Comparison of ENCODE assay signal across 1 cellular context in genomic region chr17:45147581-45148182, GRCh38.
A peak's percentile ranks its signal among the peaks of the same experiment; 100 is the strongest.
TF ChIP-seq lines count a peak whose summit lies in the region.

No MANE protein-coding gene starts in this region.

TF ChIP-seq in K562, 482 proteins besides CTCF, POLR2A, EP300 and RAD21 (continued from another document and continues in another):
- TF ChIP-seq POLR2B (IDR thresholded peaks at IDR 0.05; ENCODE audit: low read depth, partially characterized antibody) (no peak), MBD2 (IDR thresholded peaks at IDR 0.05; ENCODE audit: borderline replicate concordance, low read depth) (peak; percentile 72), ZNF354B (CRISPR knock-in tag; IDR thresholded peaks at IDR 0.05) (no peak), TSC22D4 (tag; IDR thresholded peaks at IDR 0.05) (no peak), HNRNPL (IDR thresholded peaks at IDR 0.05; ENCODE audit: low read depth, low read length) (no peak), CEBPB (tag; IDR thresholded peaks at IDR 0.05) (no peak), POLR2H (tag; IDR thresholded peaks at IDR 0.05; ENCODE audit: low read depth) (no peak), ZKSCAN1 (IDR thresholded peaks at IDR 0.05; ENCODE audit: low read depth, low read length) (no peak), BRF1 (IDR thresholded peaks at IDR 0.05; ENCODE audit: borderline replicate concordance, extremely low read depth, insufficient read length) (no peak), ZNF830 (CRISPR knock-in tag; IDR thresholded peaks at IDR 0.05) (0 out of 2 replicates have a peak, but pooled peaks have one; percentile 44), NELFE (IDR thresholded peaks at IDR 0.05; ENCODE audit: insufficient read depth, insufficient read length) (no peak), ZFX (CRISPR knock-in tag; IDR thresholded peaks at IDR 0.05) (peak; percentile 93), SIN3B (IDR thresholded peaks at IDR 0.05; ENCODE audit: low read depth) (peak; percentile 58), MYNN (IDR thresholded peaks at IDR 0.05) (no peak), MYNN (CRISPR knock-in tag; IDR thresholded peaks at IDR 0.05) (no peak), KAT2B (IDR thresholded peaks at IDR 0.05; ENCODE audit: low read depth, low read length) (no peak), ZNF583 (CRISPR knock-in tag; IDR thresholded peaks at IDR 0.05) (no peak), SUPT5H (IDR thresholded peaks at IDR 0.05) (no peak), SMAD4 (CRISPR knock-in tag; conservative IDR thresholded peaks at IDR 0.05) (no peak; the same call in none of the 2 replicates), NR3C1 (CRISPR knock-in tag; IDR thresholded peaks at IDR 0.05) (no peak), ELF2 (CRISPR knock-in tag; IDR thresholded peaks at IDR 0.05) (peak; percentile 54; the same call in 1 of the 2 replicates), ZNF232 (CRISPR knock-in tag; IDR thresholded peaks at IDR 0.05) (no peak), ZNF174 (CRISPR knock-in tag; IDR thresholded peaks at IDR 0.05) (peak; percentile 73; the same call in 1 of the 2 replicates), MCM7 (IDR thresholded peaks at IDR 0.05) (no peak), SMAD3 (CRISPR knock-in tag; conservative IDR thresholded peaks at IDR 0.05) (no peak), ZBTB11 (CRISPR knock-in tag; IDR thresholded peaks at IDR 0.05) (peak in 1 of 3 experiments; percentile 73; a peak in 1 of 6 replicates), RFX1 (IDR thresholded peaks at IDR 0.05) (no peak), SPI1 (IDR thresholded peaks at IDR 0.05; ENCODE audit: borderline replicate concordance, low read depth, low read length) (no peak), HDAC8 (tag; IDR thresholded peaks at IDR 0.05) (no peak), UBTF (IDR thresholded peaks at IDR 0.05; ENCODE audit: borderline replicate concordance in 1 of 2, low read depth in 2 of 2, low read length in 2 of 2) (no peak), CHCHD3 (CRISPR knock-in tag; IDR thresholded peaks at IDR 0.05) (peak; percentile 62; the same call in 1 of the 2 replicates), STAT5B (CRISPR knock-in tag; IDR thresholded peaks at IDR 0.05) (no peak; the same call in 1 of the 2 replicates), ZNF124 (CRISPR knock-in tag; IDR thresholded peaks at IDR 0.05) (no peak), ILF3 (IDR thresholded peaks at IDR 0.05; ENCODE audit: borderline replicate concordance) (peak; percentile 91), CBX2 (IDR thresholded peaks at IDR 0.05; ENCODE audit: insufficient read depth, low read length, poor library complexity, severe bottlenecking) (no peak), LEF1 (IDR thresholded peaks at IDR 0.05) (peak; percentile 87), ESRRA (IDR thresholded peaks at IDR 0.05; ENCODE audit: borderline replicate concordance, low read depth) (no peak), CCAR2 (IDR thresholded peaks at IDR 0.05; ENCODE audit: low read depth, low read length) (no peak), FOXJ3 (CRISPR knock-in tag; IDR thresholded peaks at IDR 0.05) (0 out of 2 replicates have a peak, but pooled peaks have one; percentile 33), PHF20 (IDR thresholded peaks at IDR 0.05; ENCODE audit: partially characterized antibody) (no peak), CHAMP1 (IDR thresholded peaks at IDR 0.05) (no peak)
- TF ChIP-seq, protein P1, sequence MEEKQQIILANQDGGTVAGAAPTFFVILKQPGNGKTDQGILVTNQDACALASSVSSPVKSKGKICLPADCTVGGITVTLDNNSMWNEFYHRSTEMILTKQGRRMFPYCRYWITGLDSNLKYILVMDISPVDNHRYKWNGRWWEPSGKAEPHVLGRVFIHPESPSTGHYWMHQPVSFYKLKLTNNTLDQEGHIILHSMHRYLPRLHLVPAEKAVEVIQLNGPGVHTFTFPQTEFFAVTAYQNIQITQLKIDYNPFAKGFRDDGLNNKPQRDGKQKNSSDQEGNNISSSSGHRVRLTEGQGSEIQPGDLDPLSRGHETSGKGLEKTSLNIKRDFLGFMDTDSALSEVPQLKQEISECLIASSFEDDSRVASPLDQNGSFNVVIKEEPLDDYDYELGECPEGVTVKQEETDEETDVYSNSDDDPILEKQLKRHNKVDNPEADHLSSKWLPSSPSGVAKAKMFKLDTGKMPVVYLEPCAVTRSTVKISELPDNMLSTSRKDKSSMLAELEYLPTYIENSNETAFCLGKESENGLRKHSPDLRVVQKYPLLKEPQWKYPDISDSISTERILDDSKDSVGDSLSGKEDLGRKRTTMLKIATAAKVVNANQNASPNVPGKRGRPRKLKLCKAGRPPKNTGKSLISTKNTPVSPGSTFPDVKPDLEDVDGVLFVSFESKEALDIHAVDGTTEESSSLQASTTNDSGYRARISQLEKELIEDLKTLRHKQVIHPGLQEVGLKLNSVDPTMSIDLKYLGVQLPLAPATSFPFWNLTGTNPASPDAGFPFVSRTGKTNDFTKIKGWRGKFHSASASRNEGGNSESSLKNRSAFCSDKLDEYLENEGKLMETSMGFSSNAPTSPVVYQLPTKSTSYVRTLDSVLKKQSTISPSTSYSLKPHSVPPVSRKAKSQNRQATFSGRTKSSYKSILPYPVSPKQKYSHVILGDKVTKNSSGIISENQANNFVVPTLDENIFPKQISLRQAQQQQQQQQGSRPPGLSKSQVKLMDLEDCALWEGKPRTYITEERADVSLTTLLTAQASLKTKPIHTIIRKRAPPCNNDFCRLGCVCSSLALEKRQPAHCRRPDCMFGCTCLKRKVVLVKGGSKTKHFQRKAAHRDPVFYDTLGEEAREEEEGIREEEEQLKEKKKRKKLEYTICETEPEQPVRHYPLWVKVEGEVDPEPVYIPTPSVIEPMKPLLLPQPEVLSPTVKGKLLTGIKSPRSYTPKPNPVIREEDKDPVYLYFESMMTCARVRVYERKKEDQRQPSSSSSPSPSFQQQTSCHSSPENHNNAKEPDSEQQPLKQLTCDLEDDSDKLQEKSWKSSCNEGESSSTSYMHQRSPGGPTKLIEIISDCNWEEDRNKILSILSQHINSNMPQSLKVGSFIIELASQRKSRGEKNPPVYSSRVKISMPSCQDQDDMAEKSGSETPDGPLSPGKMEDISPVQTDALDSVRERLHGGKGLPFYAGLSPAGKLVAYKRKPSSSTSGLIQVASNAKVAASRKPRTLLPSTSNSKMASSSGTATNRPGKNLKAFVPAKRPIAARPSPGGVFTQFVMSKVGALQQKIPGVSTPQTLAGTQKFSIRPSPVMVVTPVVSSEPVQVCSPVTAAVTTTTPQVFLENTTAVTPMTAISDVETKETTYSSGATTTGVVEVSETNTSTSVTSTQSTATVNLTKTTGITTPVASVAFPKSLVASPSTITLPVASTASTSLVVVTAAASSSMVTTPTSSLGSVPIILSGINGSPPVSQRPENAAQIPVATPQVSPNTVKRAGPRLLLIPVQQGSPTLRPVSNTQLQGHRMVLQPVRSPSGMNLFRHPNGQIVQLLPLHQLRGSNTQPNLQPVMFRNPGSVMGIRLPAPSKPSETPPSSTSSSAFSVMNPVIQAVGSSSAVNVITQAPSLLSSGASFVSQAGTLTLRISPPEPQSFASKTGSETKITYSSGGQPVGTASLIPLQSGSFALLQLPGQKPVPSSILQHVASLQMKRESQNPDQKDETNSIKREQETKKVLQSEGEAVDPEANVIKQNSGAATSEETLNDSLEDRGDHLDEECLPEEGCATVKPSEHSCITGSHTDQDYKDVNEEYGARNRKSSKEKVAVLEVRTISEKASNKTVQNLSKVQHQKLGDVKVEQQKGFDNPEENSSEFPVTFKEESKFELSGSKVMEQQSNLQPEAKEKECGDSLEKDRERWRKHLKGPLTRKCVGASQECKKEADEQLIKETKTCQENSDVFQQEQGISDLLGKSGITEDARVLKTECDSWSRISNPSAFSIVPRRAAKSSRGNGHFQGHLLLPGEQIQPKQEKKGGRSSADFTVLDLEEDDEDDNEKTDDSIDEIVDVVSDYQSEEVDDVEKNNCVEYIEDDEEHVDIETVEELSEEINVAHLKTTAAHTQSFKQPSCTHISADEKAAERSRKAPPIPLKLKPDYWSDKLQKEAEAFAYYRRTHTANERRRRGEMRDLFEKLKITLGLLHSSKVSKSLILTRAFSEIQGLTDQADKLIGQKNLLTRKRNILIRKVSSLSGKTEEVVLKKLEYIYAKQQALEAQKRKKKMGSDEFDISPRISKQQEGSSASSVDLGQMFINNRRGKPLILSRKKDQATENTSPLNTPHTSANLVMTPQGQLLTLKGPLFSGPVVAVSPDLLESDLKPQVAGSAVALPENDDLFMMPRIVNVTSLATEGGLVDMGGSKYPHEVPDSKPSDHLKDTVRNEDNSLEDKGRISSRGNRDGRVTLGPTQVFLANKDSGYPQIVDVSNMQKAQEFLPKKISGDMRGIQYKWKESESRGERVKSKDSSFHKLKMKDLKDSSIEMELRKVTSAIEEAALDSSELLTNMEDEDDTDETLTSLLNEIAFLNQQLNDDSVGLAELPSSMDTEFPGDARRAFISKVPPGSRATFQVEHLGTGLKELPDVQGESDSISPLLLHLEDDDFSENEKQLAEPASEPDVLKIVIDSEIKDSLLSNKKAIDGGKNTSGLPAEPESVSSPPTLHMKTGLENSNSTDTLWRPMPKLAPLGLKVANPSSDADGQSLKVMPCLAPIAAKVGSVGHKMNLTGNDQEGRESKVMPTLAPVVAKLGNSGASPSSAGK (IDR thresholded peaks at IDR 0.05) = no peak; the same call in 1 of the 2 replicates
- TF ChIP-seq, protein P2, sequence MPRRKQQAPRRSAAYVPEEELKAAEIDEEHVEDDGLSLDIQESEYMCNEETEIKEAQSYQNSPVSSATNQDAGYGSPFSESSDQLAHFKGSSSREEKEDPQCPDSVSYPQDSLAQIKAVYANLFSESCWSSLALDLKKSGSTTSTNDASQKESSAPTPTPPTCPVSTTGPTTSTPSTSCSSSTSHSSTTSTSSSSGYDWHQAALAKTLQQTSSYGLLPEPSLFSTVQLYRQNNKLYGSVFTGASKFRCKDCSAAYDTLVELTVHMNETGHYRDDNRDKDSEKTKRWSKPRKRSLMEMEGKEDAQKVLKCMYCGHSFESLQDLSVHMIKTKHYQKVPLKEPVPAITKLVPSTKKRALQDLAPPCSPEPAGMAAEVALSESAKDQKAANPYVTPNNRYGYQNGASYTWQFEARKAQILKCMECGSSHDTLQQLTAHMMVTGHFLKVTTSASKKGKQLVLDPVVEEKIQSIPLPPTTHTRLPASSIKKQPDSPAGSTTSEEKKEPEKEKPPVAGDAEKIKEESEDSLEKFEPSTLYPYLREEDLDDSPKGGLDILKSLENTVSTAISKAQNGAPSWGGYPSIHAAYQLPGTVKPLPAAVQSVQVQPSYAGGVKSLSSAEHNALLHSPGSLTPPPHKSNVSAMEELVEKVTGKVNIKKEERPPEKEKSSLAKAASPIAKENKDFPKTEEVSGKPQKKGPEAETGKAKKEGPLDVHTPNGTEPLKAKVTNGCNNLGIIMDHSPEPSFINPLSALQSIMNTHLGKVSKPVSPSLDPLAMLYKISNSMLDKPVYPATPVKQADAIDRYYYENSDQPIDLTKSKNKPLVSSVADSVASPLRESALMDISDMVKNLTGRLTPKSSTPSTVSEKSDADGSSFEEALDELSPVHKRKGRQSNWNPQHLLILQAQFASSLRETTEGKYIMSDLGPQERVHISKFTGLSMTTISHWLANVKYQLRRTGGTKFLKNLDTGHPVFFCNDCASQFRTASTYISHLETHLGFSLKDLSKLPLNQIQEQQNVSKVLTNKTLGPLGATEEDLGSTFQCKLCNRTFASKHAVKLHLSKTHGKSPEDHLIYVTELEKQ (CRISPR knock-in tag; IDR thresholded peaks at IDR 0.05) = no peak; the same call in 1 of the 2 replicates
